Comparison of ENCODE assay signal across 9 cellular contexts in genomic region chr1:169793730-169794129, GRCh38. TPM values are rescaled to one million over a fixed set of nuclear protein-coding genes. Genes with fewer than 3 reads are reported as not detected.
A peak's percentile ranks its signal among the peaks of the same experiment; 100 is the strongest.
DNase-seq lines count a peak whose midpoint lies in the region; ATAC-seq and TF ChIP-seq lines count a peak whose summit lies in the region.
"Had no signal": no experiment of that assay in that cellular context is flagged by ENCODE, and none has a peak within 500 bp of the region (broad histone marks: within the 10 kb centered on the region; RNA-seq: fewer than 3 reads in every experiment).

No MANE protein-coding gene starts in this region.

- peak overlapping the region; percentile 96 for H3K27ac ChIP-seq in KOPT-K1 (ENCODE audit: low read depth, low read length, poor library complexity, severe bottlenecking)

- no peaks in the 10 kb centered on the region for H3K9me3 Mint-ChIP-seq in dendritic cell treated with granulocyte-macrophage colony-stimulating factor and Interleukin-4, amounts not matched to agents 40 ng/mL and 50 ng/mL, for 4 days
- no peaks in the 10 kb centered on the region for H3K9me3 Mint-ChIP-seq in naive thymus-derived CD8-positive, alpha-beta T cell

- H3K36me3 Mint-ChIP-seq in dendritic cell treated with granulocyte-macrophage colony-stimulating factor and Interleukin-4, amounts not matched to agents 40 ng/mL and 50 ng/mL, for 4 days (ENCODE audit: low read depth) = peaks cover 33% of the 10 kb centered on the region
- H3K36me3 Mint-ChIP-seq in naive thymus-derived CD8-positive, alpha-beta T cell = peaks cover 0 to 26% (median 11%) of the 10 kb centered on the region in 3 donors

- H3K4me1 Mint-ChIP-seq in dendritic cell treated with granulocyte-macrophage colony-stimulating factor and Interleukin-4, amounts not matched to agents 40 ng/mL and 50 ng/mL, for 4 days (ENCODE audit: low read depth) = peaks cover 14% of the 10 kb centered on the region
- H3K4me1 Mint-ChIP-seq in naive thymus-derived CD8-positive, alpha-beta T cell = peaks cover 21 to 55% (median 49%) of the 10 kb centered on the region in 4 donors

- H3K27ac Mint-ChIP-seq in dendritic cell treated with granulocyte-macrophage colony-stimulating factor and Interleukin-4, amounts not matched to agents 40 ng/mL and 50 ng/mL, for 4 days = peak overlapping the region; percentile 99
- H3K27ac Mint-ChIP-seq in naive thymus-derived CD8-positive, alpha-beta T cell = peak overlapping the region; percentile 96 to 100 (median 99)

- intact Hi-C loops in dendritic cell treated with granulocyte-macrophage colony-stimulating factor and Interleukin-4, amounts not matched to agents 40 ng/mL and 50 ng/mL, for 4 days (cut with micrococcal nuclease) = loop anchor here (5.0 kb wide), 1 partner anchor 426 kb away; the partner anchor contains the start of genes BLZF1 and NME7

- TF ChIP-seq CTCF in AG10803 (conservative IDR thresholded peaks at IDR 0.05; ENCODE audit: low read length) = no peak

- DNase-seq in AG10803 (ENCODE audit: low read depth) = no peak
- no peak for DNase-seq in naive thymus-derived CD8-positive, alpha-beta T cell
- no peak for DNase-seq in NCI-H187 treated with DMSO at 0.1 percent for 48 hours (lab: John Stamatoyannopoulos, UW)
- no peak for DNase-seq in NCI-H1092 treated with DMSO at 0.1 percent for 48 hours (lab: John Stamatoyannopoulos, UW)
- no peak for DNase-seq in NCI-H2107 treated with DMSO at 0.1 percent for 48 hours (lab: John Stamatoyannopoulos, UW; ENCODE audit: unreplicated experiment)

- H3K9me3 ChIP-seq in KOPT-K1 (ENCODE audit: insufficient read depth, low read length, poor library complexity, severe bottlenecking) = no peaks in the 10 kb centered on the region

- peak overlapping the region; percentile 92 for H3K4me3 Mint-ChIP-seq in dendritic cell treated with granulocyte-macrophage colony-stimulating factor and Interleukin-4, amounts not matched to agents 40 ng/mL and 50 ng/mL, for 4 days
- H3K4me3 Mint-ChIP-seq in naive thymus-derived CD8-positive, alpha-beta T cell = peak overlapping the region; percentile 92 to 100 (median 99)

- POLR2A ChIA-PET in naive thymus-derived CD8-positive, alpha-beta T cell (lab: Charles Lee) = interaction anchor here (0.6 to 2.8 kb wide), 4 partner anchors 100 to 1838 kb away, joined by 3 to 21 read pairs (median 8); partner anchors contain the start of genes BLZF1, NME7 and SCYL3

- peaks cover 2% of the 10 kb centered on the region for H3K27me3 Mint-ChIP-seq in dendritic cell treated with granulocyte-macrophage colony-stimulating factor and Interleukin-4, amounts not matched to agents 40 ng/mL and 50 ng/mL, for 4 days
- peaks cover 0 to 2% (median 0%) of the 10 kb centered on the region in 5 donors for H3K27me3 Mint-ChIP-seq in naive thymus-derived CD8-positive, alpha-beta T cell

- H3K36me3 ChIP-seq in KOPT-K1 (ENCODE audit: insufficient read depth, low read length) = peaks cover 41% of the 10 kb centered on the region

- peak overlapping the region; percentile 97 for H3K4me3 ChIP-seq in AG10803 (ENCODE audit: low read length)

- no peak for ATAC-seq in naive thymus-derived CD8-positive, alpha-beta T cell
- ATAC-seq in GM21526 (IDR thresholded peaks at IDR 0.05; ENCODE audit: low FRiP score, unreplicated experiment) = no peak

RNA-seq across cellular contexts. Expression of gene METTL18, which starts 1.0 kb away (rescaled TPM):
- 10 to 100 TPM; 17.4 to 21.2 TPM for total RNA-seq in naive thymus-derived CD8-positive, alpha-beta T cell
- polyA plus RNA-seq in naive thymus-derived CD8-positive, alpha-beta T cell = 10 to 100 TPM; 11.3 to 27.5 (median 17.5) TPM

RNA-seq across cellular contexts. Expression of gene SELE, which starts 59.9 kb away (rescaled TPM):
- not detected for total RNA-seq in naive thymus-derived CD8-positive, alpha-beta T cell
- polyA plus RNA-seq in naive thymus-derived CD8-positive, alpha-beta T cell = not detected
- total RNA-seq: renal cortical epithelial cell had no signal
